Comparison of ENCODE assay signal across 8 cellular contexts in the genomic region with DNA sequence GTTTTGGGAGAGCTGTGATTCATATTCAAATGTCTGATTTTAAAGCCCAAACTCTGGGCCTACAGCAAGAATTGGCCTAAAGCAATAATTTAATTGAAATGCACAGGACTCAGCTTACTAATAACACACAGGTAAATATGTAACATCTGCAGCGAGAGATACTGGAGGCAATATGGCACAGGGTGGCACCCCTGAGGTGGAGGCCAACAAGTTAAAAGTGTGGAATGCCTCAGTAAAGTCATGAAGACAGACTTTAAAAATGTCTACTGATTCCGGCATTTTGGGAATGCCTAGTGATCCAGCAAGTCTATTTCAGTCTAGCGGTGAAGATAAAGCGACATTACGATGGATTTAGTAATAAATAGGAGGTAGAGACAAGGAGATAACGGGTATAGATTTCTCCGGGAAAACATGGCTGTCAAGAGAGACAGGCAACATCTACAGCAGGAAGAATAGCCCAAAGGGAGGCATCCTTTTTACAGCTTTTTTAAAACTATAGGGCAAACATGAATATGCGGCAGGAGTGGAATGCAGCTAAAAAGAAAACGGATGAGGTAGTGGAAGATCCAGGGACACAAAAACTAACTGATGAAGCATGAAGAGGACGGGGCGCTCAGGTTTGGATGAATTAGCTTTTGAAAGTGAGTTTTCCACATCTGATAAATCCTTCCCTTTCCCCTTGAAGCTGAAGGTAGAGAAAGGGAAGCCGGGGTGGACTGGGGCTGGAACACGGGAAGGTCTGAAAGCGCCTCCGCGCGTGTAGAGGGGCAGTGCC. TPM values are rescaled to one million over a fixed set of nuclear protein-coding genes. Genes with fewer than 3 reads are reported as not detected.
A peak's percentile ranks its signal among the peaks of the same experiment; 100 is the strongest.
DNase-seq lines count a peak whose midpoint lies in the region; ATAC-seq and TF ChIP-seq lines count a peak whose summit lies in the region.

No MANE protein-coding gene starts in this region.

- no peak overlapping the region for H3K27ac ChIP-seq in CD4-positive, CD25-positive, alpha-beta regulatory T cell (ENCODE audit: insufficient read depth, low read length, poor library complexity, severe bottlenecking)
- peak overlapping the region; percentile 98; the same call in 1 of the 2 replicates for H3K27ac ChIP-seq in KMS-11

- H3K9me3 ChIP-seq in CD4-positive, CD25-positive, alpha-beta regulatory T cell (ENCODE audit: control insufficient read depth in 2 of 2, low read length in 2 of 2), result no peaks in the 10 kb centered on the region

- no peaks in the 10 kb centered on the region for H3K36me3 ChIP-seq in CD4-positive, CD25-positive, alpha-beta regulatory T cell (ENCODE audit: control insufficient read depth, insufficient read depth, low read length)
- no peaks in the 10 kb centered on the region for H3K36me3 ChIP-seq in KMS-11 (ENCODE audit: insufficient read depth)

- peaks cover 15% of the 10 kb centered on the region for H3K4me1 ChIP-seq in CD4-positive, CD25-positive, alpha-beta regulatory T cell (ENCODE audit: control insufficient read depth, insufficient read depth, low read length, poor library complexity, severe bottlenecking)
- H3K4me1 ChIP-seq in KMS-11 (ENCODE audit: low read depth, poor library complexity, severe bottlenecking), result no peaks in the 10 kb centered on the region

- H3K27ac Mint-ChIP-seq in CD4-positive, CD25-positive, alpha-beta regulatory T cell, result peak overlapping the region in 2 of 3 donors; percentile 37 to 45
- peak overlapping the region; percentile 92 for H3K27ac Mint-ChIP-seq in dendritic cell treated with granulocyte-macrophage colony-stimulating factor and Interleukin-4, amounts not matched to agents 40 ng/mL and 50 ng/mL, for 4 days
- peak overlapping the region; percentile 74 to 96 (median 93) for H3K27ac Mint-ChIP-seq in nephron

- peaks cover 0 to 1% (median 0%) of the 10 kb centered on the region in 7 donors for H3K9me3 Mint-ChIP-seq in CD4-positive, CD25-positive, alpha-beta regulatory T cell
- H3K9me3 Mint-ChIP-seq in dendritic cell treated with granulocyte-macrophage colony-stimulating factor and Interleukin-4, amounts not matched to agents 40 ng/mL and 50 ng/mL, for 4 days, result peaks cover 2% of the 10 kb centered on the region
- H3K9me3 Mint-ChIP-seq in nephron, result peaks cover 3% of the 10 kb centered on the region

- H3K4me2 ChIP-seq in KMS-11, result peak overlapping the region; percentile 67

- no peaks in the 10 kb centered on the region for H4K20me1 ChIP-seq in KMS-11 (ENCODE audit: insufficient read depth)

- peak overlapping the region; percentile 96 to 97 (median 96) for H3K4me3 Mint-ChIP-seq in CD4-positive, CD25-positive, alpha-beta regulatory T cell
- H3K4me3 Mint-ChIP-seq in dendritic cell treated with granulocyte-macrophage colony-stimulating factor and Interleukin-4, amounts not matched to agents 40 ng/mL and 50 ng/mL, for 4 days, result peak overlapping the region; percentile 83
- H3K4me3 Mint-ChIP-seq in nephron, result peak overlapping the region; percentile 87 to 94 (median 91)

- TF ChIP-seq CTCF in KMS-11 (conservative IDR thresholded peaks at IDR 0.05; ENCODE audit: low read depth, low read length) (no peak), nephron (IDR thresholded peaks at IDR 0.05; ENCODE audit: unreplicated experiment in 3 of 3) (no peak)

- peak overlapping the region; percentile 76; the same call in 1 of the 2 replicates for H2AFZ ChIP-seq in KMS-11 (ENCODE audit: low read depth)

- intact Hi-C loops in dendritic cell treated with granulocyte-macrophage colony-stimulating factor and Interleukin-4, amounts not matched to agents 40 ng/mL and 50 ng/mL, for 4 days (cut with micrococcal nuclease), result loop anchor here (5.0 to 10.0 kb wide), 4 partner anchors 225 to 1978 kb away; partner anchors contain the start of gene APMAP

- H3K27me3 ChIP-seq in CD4-positive, CD25-positive, alpha-beta regulatory T cell (ENCODE audit: control insufficient read depth, insufficient read depth, low read length), result no peaks in the 10 kb centered on the region
- H3K27me3 ChIP-seq in KMS-11 (ENCODE audit: insufficient read depth, low read depth), result no peaks in the 10 kb centered on the region

- no peaks in the 10 kb centered on the region for H3K79me2 ChIP-seq in KMS-11 (ENCODE audit: insufficient read depth, low read depth)

- H3K27me3 Mint-ChIP-seq in CD4-positive, CD25-positive, alpha-beta regulatory T cell, result no peaks in the 10 kb centered on the region
- H3K27me3 Mint-ChIP-seq in dendritic cell treated with granulocyte-macrophage colony-stimulating factor and Interleukin-4, amounts not matched to agents 40 ng/mL and 50 ng/mL, for 4 days, result no peaks in the 10 kb centered on the region
- no peaks in the 10 kb centered on the region for H3K27me3 Mint-ChIP-seq in nephron (ENCODE audit: low read depth)

- H3K36me3 Mint-ChIP-seq in CD4-positive, CD25-positive, alpha-beta regulatory T cell, result no peaks in the 10 kb centered on the region
- H3K36me3 Mint-ChIP-seq in dendritic cell treated with granulocyte-macrophage colony-stimulating factor and Interleukin-4, amounts not matched to agents 40 ng/mL and 50 ng/mL, for 4 days (ENCODE audit: low read depth), result peaks cover 32% of the 10 kb centered on the region
- no peaks in the 10 kb centered on the region for H3K36me3 Mint-ChIP-seq in nephron (ENCODE audit: low read depth)

- no peak for ATAC-seq in CD4-positive, CD25-positive, alpha-beta regulatory T cell (ENCODE audit: low read depth in 2 of 2)
- ATAC-seq in GM21367 (IDR thresholded peaks at IDR 0.05; ENCODE audit: unreplicated experiment) (no peak), GM21529 (IDR thresholded peaks at IDR 0.05; ENCODE audit: unreplicated experiment) (no peak)

- no peak for DNase-seq in CD4-positive, CD25-positive, alpha-beta regulatory T cell
- no peak for DNase-seq in amniotic stem cell (lab: John Stamatoyannopoulos, UW)
- DNase-seq in NCI-H510A treated with DMSO at 0.1 percent for 48 hours (lab: John Stamatoyannopoulos, UW), result no peak

- H3K4me1 Mint-ChIP-seq in CD4-positive, CD25-positive, alpha-beta regulatory T cell, result peaks cover 13 to 36% (median 18%) of the 10 kb centered on the region in 4 donors
- peaks cover 46% of the 10 kb centered on the region for H3K4me1 Mint-ChIP-seq in dendritic cell treated with granulocyte-macrophage colony-stimulating factor and Interleukin-4, amounts not matched to agents 40 ng/mL and 50 ng/mL, for 4 days (ENCODE audit: low read depth)
- H3K4me1 Mint-ChIP-seq in nephron, result peaks cover 18% of the 10 kb centered on the region

- peak overlapping the region; percentile 96; the same call in 1 of the 2 replicates for H3K9ac ChIP-seq in KMS-11

- H3K4me3 ChIP-seq in CD4-positive, CD25-positive, alpha-beta regulatory T cell (ENCODE audit: low read depth, low read length), result peak overlapping the region; percentile 78
- no peak overlapping the region for H3K4me3 ChIP-seq in KMS-11 (IDR thresholded peaks at IDR 0.05; ENCODE audit: insufficient read depth, low read depth, low read length)

RNA-seq across cellular contexts. Expression of gene NANP, which starts 1.2 kb away (rescaled TPM):
- total RNA-seq in CD4-positive, CD25-positive, alpha-beta regulatory T cell, result 1.1 TPM
- 1 to 10 TPM in 2 of 4 donors, under 1 TPM in 2; 0.66 to 1.1 (median 0.97) TPM for polyA plus RNA-seq in CD4-positive, CD25-positive, alpha-beta regulatory T cell

RNA-seq across cellular contexts. Expression of gene NINL, which starts 37.3 kb away (rescaled TPM):
- total RNA-seq in CD4-positive, CD25-positive, alpha-beta regulatory T cell, result 0.39 TPM
- under 1 TPM in 1 of 4 donors, not detected in 3; 0.42 TPM for polyA plus RNA-seq in CD4-positive, CD25-positive, alpha-beta regulatory T cell

Comparison
In these comparisons a context has a peak if more than half of its experiments do, and no peak if none do; other contexts are left out.
1. H3K27ac Mint-ChIP-seq: peak in every context shown above with its lines; median percentile 93 in nephron; 92 in dendritic cell treated with granulocyte-macrophage colony-stimulating factor and Interleukin-4, amounts not matched to agents 40 ng/mL and 50 ng/mL, for 4 days; 41 in CD4-positive, CD25-positive, alpha-beta regulatory T cell.